ENCODE assay signal across 8 cellular contexts in genomic region chr12:129589503-129589902, GRCh38.
"Had no signal": no experiment of that assay in that cellular context is flagged by ENCODE, and none has a peak within 500 bp of the region (broad histone marks: within the 10 kb centered on the region; RNA-seq: fewer than 3 reads in every experiment).

No MANE protein-coding gene starts in this region.

- H3K9ac ChIP-seq: GM23248 had no signal

- H2AFZ ChIP-seq: GM23248 had no signal

- H3K4me1 ChIP-seq: HAP-1 had no signal

- FAIRE-seq: HTR-8/SVneo had no signal

- DNase-seq: GM23248, GOT3, H7, HFFc6, KBM-7 had no signal

- H3K36me3 ChIP-seq: HAP-1 had no signal

- ATAC-seq: HCT116 had no signal

- H3K4me3 ChIP-seq: GM23248, HAP-1 had no signal

- H3K27ac ChIP-seq: GM23248 had no signal

- H3K9me3 ChIP-seq: HAP-1 had no signal
